ENCODE assay signal across 15 cellular contexts in the genomic region with DNA sequence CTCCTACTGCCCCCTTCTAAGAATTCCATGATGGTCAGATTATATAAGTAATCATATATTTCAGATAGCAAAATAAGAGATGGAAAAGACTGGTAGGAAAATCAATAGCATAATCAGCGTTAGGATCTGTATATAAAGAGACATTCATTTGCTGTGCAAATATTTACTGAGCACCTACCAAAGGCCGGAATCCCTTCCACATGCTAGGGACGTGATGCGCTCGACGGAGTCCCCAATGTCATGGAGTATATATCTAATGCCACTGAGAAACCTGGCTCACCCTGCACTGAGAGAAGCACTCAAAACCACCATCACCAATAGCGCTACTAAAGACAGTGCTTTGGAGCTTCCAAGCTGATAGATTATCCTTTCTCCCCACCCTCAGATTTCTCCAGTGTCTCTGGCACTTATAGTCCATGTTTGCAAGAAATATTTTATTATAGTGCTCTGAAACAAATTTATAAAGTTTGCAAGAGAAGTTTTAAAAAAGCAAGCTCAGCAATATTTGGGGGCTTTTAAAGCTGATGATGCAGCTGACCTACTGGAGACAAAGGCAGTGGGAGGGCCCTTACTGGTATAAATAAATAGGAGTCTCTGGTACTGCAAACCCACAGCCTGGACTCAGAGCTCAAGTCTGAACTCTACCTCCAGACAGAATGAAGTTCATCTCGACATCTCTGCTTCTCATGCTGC. TPM values are rescaled to one million over a fixed set of nuclear protein-coding genes. Genes with fewer than 3 reads are reported as not detected.
"Had no signal": no experiment of that assay in that cellular context is flagged by ENCODE, and none has a peak within 500 bp of the region (broad histone marks: within the 10 kb centered on the region; RNA-seq: fewer than 3 reads in every experiment).

A gene with protein sequence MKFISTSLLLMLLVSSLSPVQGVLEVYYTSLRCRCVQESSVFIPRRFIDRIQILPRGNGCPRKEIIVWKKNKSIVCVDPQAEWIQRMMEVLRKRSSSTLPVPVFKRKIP (plus strand): TSS at position 611 of the 693 bp plus-strand sequence. CDS start 46 bp downstream, at position 657.

- FAIRE-seq: bronchial epithelial cell had no signal

- H3K27me3 ChIP-seq: gastrocnemius medialis, heart right ventricle, vagina had no signal

- DNase-seq: activated CD4-positive, alpha-beta T cell treated with anti-CD3 and anti-CD28 coated beads, Interleukin-2, amount 50 U/mL, for 48 hours; cerebellar nuclear complex; cortex of kidney; gastrocnemius medialis; heart right ventricle; left ventricle myocardium inferior; nephron progenitor cell; nucleus accumbens; retina; stimulated activated CD4-positive, alpha-beta T cell treated with anti-CD3 and anti-CD28 coated beads, Interleukin-2, amount 100 ng/mL, for 24 hours; trophoblast cell had no signal

- H3K36me3 ChIP-seq: gastrocnemius medialis, heart right ventricle, left ventricle myocardium inferior, vagina had no signal

- H3K4me3 ChIP-seq: gastrocnemius medialis, heart right ventricle, left ventricle myocardium inferior, vagina had no signal

- H3K4me1 ChIP-seq: heart right ventricle, left ventricle myocardium inferior, vagina had no signal

- ATAC-seq: gastrocnemius medialis, heart right ventricle had no signal

- H3K27ac ChIP-seq: gastrocnemius medialis, heart right ventricle, left ventricle myocardium inferior, vagina, VCaP had no signal

- H3K9me3 ChIP-seq: gastrocnemius medialis, heart right ventricle, left ventricle myocardium inferior, vagina had no signal

RNA-seq across cellular contexts. Expression of the gene that starts here (rescaled TPM):
- total RNA-seq: bronchial epithelial cell, gastrocnemius medialis, heart right ventricle, kidney epithelial cell, left ventricle myocardium inferior, vagina had no signal
